Comparison of ENCODE assay signal across 26 cellular contexts in genomic region chr17:4108397-4108796, GRCh38. TPM values are rescaled to one million over a fixed set of nuclear protein-coding genes. Genes with fewer than 3 reads are reported as not detected.
DNase-seq lines count a peak whose midpoint lies in the region; ATAC-seq and TF ChIP-seq lines count a peak whose summit lies in the region.
"Had no signal": no experiment of that assay in that cellular context is flagged by ENCODE, and none has a peak within 500 bp of the region (broad histone marks: within the 10 kb centered on the region; RNA-seq: fewer than 3 reads in every experiment).

No MANE protein-coding gene starts in this region.

- H3K9me3 Mint-ChIP-seq in activated CD4-positive, alpha-beta T cell treated with anti-CD3 and anti-CD28 coated beads, Interleukin-2, amount 10 ng/mL, durations not matched to agents 7 days and 5 days, result no peaks in the 10 kb centered on the region
- H3K9me3 Mint-ChIP-seq in T-helper 1 cell treated with Interleukin-12 subunit alpha and Interleukin-12 subunit beta and Interleukin-4 antibody, amounts not matched to agents 30 μg/mL and 1 μg/mL, for 36 hours, result no peaks in the 10 kb centered on the region
- H3K9me3 Mint-ChIP-seq: GM23338 had no signal

- H3K4me3 ChIP-seq in SK-N-SH (ENCODE audit: low read depth in 2 of 2, low read length in 1 of 2), result no peak overlapping the region
- H3K4me3 ChIP-seq: breast epithelium, colonic mucosa, GM23338, K562, skin epidermis had no signal

- H3K4me2 ChIP-seq in SK-N-SH, result no peak overlapping the region
- H3K4me2 ChIP-seq: GM23338 had no signal

- H2AFZ ChIP-seq in SK-N-SH (ENCODE audit: low read depth), result no peak overlapping the region
- H2AFZ ChIP-seq: GM23338 had no signal

- H3K9ac ChIP-seq in SK-N-SH, result no peak overlapping the region

- H3K79me2 ChIP-seq in SK-N-SH (ENCODE audit: insufficient read depth), result no peaks in the 10 kb centered on the region

- TF ChIP-seq CTCF in SK-N-SH (IDR thresholded peaks at IDR 0.05), result no peak

- H3K27ac ChIP-seq in SK-N-SH (ENCODE audit: low read depth in 2 of 2, low read length in 1 of 2), result no peak overlapping the region
- H3K27ac ChIP-seq: breast epithelium, colonic mucosa had no signal

- ATAC-seq in sciatic nerve, result no peak
- ATAC-seq: GM23338, K562, PC-3 had no signal

- H3K4me1 ChIP-seq in SK-N-SH (ENCODE audit: control insufficient read depth in 1 of 2, insufficient read depth in 2 of 2, low read depth in 1 of 2, low read length in 1 of 2), result no peaks in the 10 kb centered on the region
- H3K4me1 ChIP-seq: breast epithelium, colonic mucosa had no signal

- no peak for TF ChIP-seq RAD21 in SK-N-SH (IDR thresholded peaks at IDR 0.05; ENCODE audit: low read length)

- H3K36me3 ChIP-seq in SK-N-SH (replicated peaks in 1 of 2; ENCODE audit: control insufficient read depth in 1 of 2, insufficient read depth in 2 of 2, low read length in 1 of 2), result peaks cover 42 to 61% of the 10 kb centered on the region in 2 experiments

- H3K27me3 ChIP-seq in SK-N-SH (ENCODE audit: insufficient read depth), result no peaks in the 10 kb centered on the region
- H3K27me3 ChIP-seq: breast epithelium, colonic mucosa had no signal

- intact Hi-C loops in sciatic nerve (cut with DNase I), result no loop called here

- H3K4me3 Mint-ChIP-seq in activated CD4-positive, alpha-beta T cell treated with anti-CD3 and anti-CD28 coated beads, Interleukin-2, amount 10 ng/mL, durations not matched to agents 7 days and 5 days, result no peak overlapping the region
- H3K4me3 Mint-ChIP-seq in T-helper 1 cell treated with Interleukin-12 subunit alpha and Interleukin-12 subunit beta and Interleukin-4 antibody, amounts not matched to agents 30 μg/mL and 1 μg/mL, for 36 hours, result peak overlapping the region; percentile 21
- H3K4me3 Mint-ChIP-seq: GM23338 had no signal

- WGBS in SK-N-SH (ENCODE audit: low lambda C conversion rate), result 95% methylated on average over 4 of the region's 4 CpGs

- DNase-seq in activated CD4-positive, alpha-beta T cell treated with anti-CD3 and anti-CD28 coated beads, Interleukin-2, amount 10 ng/mL, durations not matched to agents 7 days and 5 days, result no peak
- DNase-seq in activated CD4-positive, alpha-beta T cell treated with anti-CD3 and anti-CD28 coated beads, Interleukin-2, amount 50 U/mL, for 48 hours, result no peak
- DNase-seq in central memory CD4-positive, alpha-beta T cell, result peak; percentile 7
- DNase-seq in lung microvascular endothelial cell (ENCODE audit: low read depth in 2 of 2) (peak; percentile 25 to 46), sciatic nerve (ENCODE audit: low spot score) (no peak), hepatic stellate cell (ENCODE audit: low spot score) (no peak), SK-N-SH (no peak)
- DNase-seq: activated effector memory CD4-positive, alpha-beta T cell treated with anti-CD3 and anti-CD28 coated beads, Interleukin-2, amount 50 U/mL, for 16 hours; amygdala; colonic mucosa; DMS79 treated with DMSO at 0.1 percent for 48 hours; glutamatergic neuron; kidney glomerular epithelial cell; mammary epithelial cell; NCI-H1417; NCI-H2107; NCI-H446 treated with DMSO at 0.1 percent for 48 hours; nucleus accumbens; PC-3; Right ventricle myocardium superior; stimulated activated CD4-positive, alpha-beta T cell treated with anti-CD3 and anti-CD28 coated beads, Interleukin-1b, Interleukin-23, amount 100 ng/mL, for 48 hours had no signal

- H3F3A ChIP-seq in SK-N-SH (replicated peaks; ENCODE audit: insufficient read depth), result peaks cover 15% of the 10 kb centered on the region

- POLR2A ChIA-PET in activated CD4-positive, alpha-beta T cell treated with anti-CD3 and anti-CD28 coated beads, Interleukin-2, amount 10 ng/mL, durations not matched to agents 7 days and 5 days (lab: Charles Lee), result no interaction called here
- POLR2A ChIA-PET in SK-N-SH (lab: Yijun Ruan, JAX), result no interaction called here

- H3K27me3 Mint-ChIP-seq in activated CD4-positive, alpha-beta T cell treated with anti-CD3 and anti-CD28 coated beads, Interleukin-2, amount 10 ng/mL, durations not matched to agents 7 days and 5 days, result no peaks in the 10 kb centered on the region
- H3K27me3 Mint-ChIP-seq in T-helper 1 cell treated with Interleukin-12 subunit alpha and Interleukin-12 subunit beta and Interleukin-4 antibody, amounts not matched to agents 30 μg/mL and 1 μg/mL, for 36 hours (ENCODE audit: low read depth), result no peaks in the 10 kb centered on the region

- CTCF ChIA-PET in activated CD4-positive, alpha-beta T cell treated with anti-CD3 and anti-CD28 coated beads, Interleukin-2, amount 10 ng/mL, durations not matched to agents 7 days and 5 days (lab: Charles Lee), result no interaction called here
- CTCF ChIA-PET in SK-N-SH (lab: Yijun Ruan, JAX), result no interaction called here

- H4K20me1 ChIP-seq in SK-N-SH (ENCODE audit: insufficient read depth), result peaks cover 4% of the 10 kb centered on the region; the same call in 1 of the 2 replicates

- no peak for TF ChIP-seq EP300 in SK-N-SH (IDR thresholded peaks at IDR 0.05; ENCODE audit: borderline replicate concordance in 1 of 2, low read depth in 1 of 2, low read length in 1 of 2)

- peaks cover 54% of the 10 kb centered on the region for H3K36me3 Mint-ChIP-seq in activated CD4-positive, alpha-beta T cell treated with anti-CD3 and anti-CD28 coated beads, Interleukin-2, amount 10 ng/mL, durations not matched to agents 7 days and 5 days (ENCODE audit: low read depth)
- H3K36me3 Mint-ChIP-seq in T-helper 1 cell treated with Interleukin-12 subunit alpha and Interleukin-12 subunit beta and Interleukin-4 antibody, amounts not matched to agents 30 μg/mL and 1 μg/mL, for 36 hours (ENCODE audit: low read depth), result peaks cover 49% of the 10 kb centered on the region

- peak overlapping the region; percentile 54 for H3K27ac Mint-ChIP-seq in activated CD4-positive, alpha-beta T cell treated with anti-CD3 and anti-CD28 coated beads, Interleukin-2, amount 10 ng/mL, durations not matched to agents 7 days and 5 days
- H3K27ac Mint-ChIP-seq in T-helper 1 cell treated with Interleukin-12 subunit alpha and Interleukin-12 subunit beta and Interleukin-4 antibody, amounts not matched to agents 30 μg/mL and 1 μg/mL, for 36 hours, result peak overlapping the region; percentile 58
- H3K27ac Mint-ChIP-seq: GM23338 had no signal

- H3K9me3 ChIP-seq in SK-N-SH, result no peaks in the 10 kb centered on the region
- H3K9me3 ChIP-seq: breast epithelium, colonic mucosa had no signal

- no peaks in the 10 kb centered on the region for H3K9me2 ChIP-seq in SK-N-SH

- H3K4me1 Mint-ChIP-seq in activated CD4-positive, alpha-beta T cell treated with anti-CD3 and anti-CD28 coated beads, Interleukin-2, amount 10 ng/mL, durations not matched to agents 7 days and 5 days, result peaks cover 27% of the 10 kb centered on the region
- peaks cover 22% of the 10 kb centered on the region for H3K4me1 Mint-ChIP-seq in T-helper 1 cell treated with Interleukin-12 subunit alpha and Interleukin-12 subunit beta and Interleukin-4 antibody, amounts not matched to agents 30 μg/mL and 1 μg/mL, for 36 hours (ENCODE audit: low read depth)
- H3K4me1 Mint-ChIP-seq: GM23338 had no signal

TF ChIP-seq in SK-N-SH, 30 proteins besides CTCF, POLR2A, EP300 and RAD21:
- TF ChIP-seq NFIC (IDR thresholded peaks at IDR 0.05; ENCODE audit: borderline replicate concordance), result no peak

RNA-seq across cellular contexts. Expression of gene ZZEF1, which starts 34.4 kb away (rescaled TPM):
- 10 to 100 TPM; 62.5 to 66.2 TPM for total RNA-seq in activated CD4-positive, alpha-beta T cell treated with anti-CD3 and anti-CD28 coated beads, Interleukin-2, amount 10 ng/mL, durations not matched to agents 7 days and 5 days
- total RNA-seq in lung microvascular endothelial cell, result 21.1 and 29.4 TPM in 2 replicates
- 58.9 TPM for total RNA-seq in sciatic nerve
- 7.2 and 8.9 TPM in 2 replicates for polyA plus RNA-seq in SK-N-SH (2012; rRNA removed)
- polyA plus RNA-seq in SK-N-SH (2012; cell fraction: cytosol; rRNA removed), result 4.2 and 5.3 TPM in 2 replicates
- polyA plus RNA-seq in SK-N-SH (2012; cell fraction: nucleus; rRNA removed), result 23.3 and 24.0 TPM in 2 replicates

RNA-seq across cellular contexts. Expression of gene CYB5D2, which starts 34.6 kb away (rescaled TPM):
- total RNA-seq in activated CD4-positive, alpha-beta T cell treated with anti-CD3 and anti-CD28 coated beads, Interleukin-2, amount 10 ng/mL, durations not matched to agents 7 days and 5 days, result 1 to 10 TPM; 6.8 to 7.6 TPM
- total RNA-seq in lung microvascular endothelial cell, result 31.0 and 37.3 TPM in 2 replicates
- 16.0 TPM for total RNA-seq in sciatic nerve
- 62.1 and 62.5 TPM in 2 replicates for polyA plus RNA-seq in SK-N-SH (2012; rRNA removed)
- 39.8 and 49.8 TPM in 2 replicates for polyA plus RNA-seq in SK-N-SH (2012; cell fraction: cytosol; rRNA removed)
- 40.5 and 54.1 TPM in 2 replicates for polyA plus RNA-seq in SK-N-SH (2012; cell fraction: nucleus; rRNA removed)

Comparison
In these comparisons a context has a peak if more than half of its experiments do, and no peak if none do; other contexts are left out.
1. DNase-seq: peak in central memory CD4-positive, alpha-beta T cell (single experiment) and lung microvascular endothelial cell (2 of 2); none in activated CD4-positive, alpha-beta T cell treated with anti-CD3 and anti-CD28 coated beads, Interleukin-2, amount 10 ng/mL, durations not matched to agents 7 days and 5 days (single experiment), activated CD4-positive, alpha-beta T cell treated with anti-CD3 and anti-CD28 coated beads, Interleukin-2, amount 50 U/mL, for 48 hours (0 of 2), sciatic nerve (single experiment), hepatic stellate cell (single experiment) and SK-N-SH (single experiment).